Comparison of ENCODE assay signal across 22 cellular contexts in genomic region chrX:156004256-156004655, GRCh38. TPM values are rescaled to one million over a fixed set of nuclear protein-coding genes. Genes with fewer than 3 reads are reported as not detected.
"Had no signal": no experiment of that assay in that cellular context is flagged by ENCODE, and none has a peak within 500 bp of the region (broad histone marks: within the 10 kb centered on the region; RNA-seq: fewer than 3 reads in every experiment).

No MANE protein-coding gene starts in this region.

- H3K27me3 ChIP-seq: brain microvascular endothelial cell, heart right ventricle, suprapubic skin, transverse colon, uterus had no signal

- H3K9me3 ChIP-seq: heart right ventricle, mucosa of descending colon, prostate gland, suprapubic skin, transverse colon, uterus had no signal

- H3K9me3 Mint-ChIP-seq: activated B cell treated with CpG ODN at 0.5 μM for 24 hours; activated naive CD4-positive, alpha-beta T cell treated with anti-CD3 and anti-CD28 coated beads for 36 hours; activated naive CD8-positive, alpha-beta T cell treated with anti-CD3 and anti-CD28 coated beads, Interleukin-2, amount 50 U/mL, for 24 hours; memory B cell; naive B cell; stimulated activated naive CD8-positive, alpha-beta T cell treated with anti-CD3 and anti-CD28 coated beads, Interleukin-15, Interleukin-2, amounts not matched to agents 100 ng/mL and 50 ng/mL, for 24 hours had no signal

- H3K4me1 ChIP-seq: prostate gland, suprapubic skin, transverse colon, uterus had no signal

- H3K4me3 ChIP-seq: coronary artery, heart right ventricle, mucosa of descending colon, prostate gland, skin epidermis, suprapubic skin, transverse colon, uterus had no signal

- H3K4me1 Mint-ChIP-seq: activated B cell treated with CpG ODN at 0.5 μM for 24 hours, neural crest cell had no signal

- H3K36me3 ChIP-seq: brain microvascular endothelial cell, heart right ventricle, prostate gland, suprapubic skin, transverse colon, uterus had no signal

- H3K27me3 Mint-ChIP-seq: activated B cell treated with CpG ODN at 0.5 μM for 24 hours; activated naive CD8-positive, alpha-beta T cell treated with anti-CD3 and anti-CD28 coated beads, Interleukin-2, amount 50 U/mL, for 24 hours; memory B cell; naive B cell; stimulated activated naive CD8-positive, alpha-beta T cell treated with anti-CD3 and anti-CD28 coated beads, Interleukin-15, Interleukin-2, amounts not matched to agents 100 ng/mL and 50 ng/mL, for 24 hours had no signal

- DNase-seq: activated B cell treated with CpG ODN at 0.5 μM for 24 hours; activated CD4-positive, alpha-beta T cell treated with anti-CD3 and anti-CD28 coated beads, Interleukin-2, amount 50 U/mL, for 1 hour; activated naive CD4-positive, alpha-beta T cell treated with anti-CD3 and anti-CD28 coated beads for 36 hours; activated naive CD8-positive, alpha-beta T cell treated with anti-CD3 and anti-CD28 coated beads, Interleukin-2, amount 50 U/mL, for 24 hours; aorta; brain microvascular endothelial cell; heart right ventricle; mucosa of descending colon; naive B cell; right cardiac atrium; SW 1271; transverse colon; uterus had no signal

- H3K27ac Mint-ChIP-seq: activated B cell treated with CpG ODN at 0.5 μM for 24 hours; activated naive CD4-positive, alpha-beta T cell treated with anti-CD3 and anti-CD28 coated beads for 36 hours; activated naive CD8-positive, alpha-beta T cell treated with anti-CD3 and anti-CD28 coated beads, Interleukin-2, amount 50 U/mL, for 24 hours; naive B cell; stimulated activated naive CD8-positive, alpha-beta T cell treated with anti-CD3 and anti-CD28 coated beads, Interleukin-15, Interleukin-2, amounts not matched to agents 100 ng/mL and 50 ng/mL, for 24 hours had no signal

- ATAC-seq: activated naive CD8-positive, alpha-beta T cell treated with anti-CD3 and anti-CD28 coated beads, Interleukin-2, amount 50 U/mL, for 24 hours; esophagus mucosa; heart right ventricle; mucosa of descending colon; right cardiac atrium had no signal

- H3K27ac ChIP-seq: brain microvascular endothelial cell, coronary artery, heart right ventricle, prostate gland, skin epidermis, suprapubic skin, transverse colon, uterus had no signal

- H3K4me3 Mint-ChIP-seq: activated B cell treated with CpG ODN at 0.5 μM for 24 hours; activated naive CD4-positive, alpha-beta T cell treated with anti-CD3 and anti-CD28 coated beads for 36 hours; activated naive CD8-positive, alpha-beta T cell treated with anti-CD3 and anti-CD28 coated beads, Interleukin-2, amount 50 U/mL, for 24 hours; memory B cell; naive B cell; neural crest cell; stimulated activated naive CD8-positive, alpha-beta T cell treated with anti-CD3 and anti-CD28 coated beads, Interleukin-15, Interleukin-2, amounts not matched to agents 100 ng/mL and 50 ng/mL, for 24 hours had no signal

- H3K36me3 Mint-ChIP-seq: memory B cell, naive B cell had no signal

RNA-seq across cellular contexts. Expression of gene IL9R, which starts 6.8 kb away (rescaled TPM):
- total RNA-seq: neural crest cell, omental fat pad had no signal
